Comparison of ENCODE assay signal across 1 cellular context in genomic region chr3:159882784-159883779, GRCh38.
TF ChIP-seq lines count a peak whose summit lies in the region.

No MANE protein-coding gene starts in this region.

TF ChIP-seq in HEK293, 187 proteins besides CTCF, POLR2A, EP300 and RAD21 (continued from another document and continues in another):
- TF ChIP-seq ZNF391 (tag by site-specific recombination; IDR thresholded peaks at IDR 0.05; ENCODE audit: borderline replicate concordance, low read depth) (no peak), ZNF629 (tag by site-specific recombination; IDR thresholded peaks at IDR 0.05) (0 out of 2 replicates have a peak, but pooled peaks have one; percentile 70), MEIS1 (CRISPR knock-in tag; IDR thresholded peaks at IDR 0.05; ENCODE audit: borderline replicate concordance) (no peak), PRDM10 (tag by site-specific recombination; IDR thresholded peaks at IDR 0.05) (0 out of 2 replicates have a peak, but pooled peaks have one; percentile 26), ZBTB11 (tag by site-specific recombination; conservative IDR thresholded peaks at IDR 0.05; ENCODE audit: low read depth) (peak; percentile 84), IKZF3 (tag by site-specific recombination; IDR thresholded peaks at IDR 0.05) (peak; percentile 45), ZBTB17 (tag by site-specific recombination; IDR thresholded peaks at IDR 0.05) (peak; percentile 72), PRDM2 (tag by site-specific recombination; IDR thresholded peaks at IDR 0.05; ENCODE audit: borderline replicate concordance) (no peak), ZBTB8A (tag by site-specific recombination; IDR thresholded peaks at IDR 0.05) (peak; percentile 71), ZNF529 (tag by site-specific recombination; IDR thresholded peaks at IDR 0.05; ENCODE audit: insufficient replicate concordance) (no peak), ZSCAN30 (tag by site-specific recombination; IDR thresholded peaks at IDR 0.05) (peak; percentile 31; the same call in 1 of the 2 replicates), INSM2 (tag by site-specific recombination; IDR thresholded peaks at IDR 0.05) (peak; percentile 22; the same call in 1 of the 2 replicates), ZBTB21 (tag by site-specific recombination; IDR thresholded peaks at IDR 0.05) (no peak), ZFP37 (tag by site-specific recombination; IDR thresholded peaks at IDR 0.05) (0 out of 2 replicates have a peak, but pooled peaks have one; percentile 31), PRDM6 (tag by site-specific recombination; IDR thresholded peaks at IDR 0.05) (peak; percentile 97), ZBTB20 (tag by site-specific recombination; IDR thresholded peaks at IDR 0.05) (peak; percentile 95), BCL11B (tag by site-specific recombination; IDR thresholded peaks at IDR 0.05; ENCODE audit: low read depth) (0 out of 2 replicates have a peak, but pooled peaks have one; percentile 46), ZNF335 (tag by site-specific recombination; conservative IDR thresholded peaks at IDR 0.05) (peak; percentile 22; the same call in 1 of the 2 replicates), ZNF623 (tag by site-specific recombination; IDR thresholded peaks at IDR 0.05) (no peak), GLIS1 (tag by site-specific recombination; IDR thresholded peaks at IDR 0.05) (peak; percentile 54), ZNF692 (tag by site-specific recombination; IDR thresholded peaks at IDR 0.05) (peak; percentile 95), ZNF843 (tag by site-specific recombination; IDR thresholded peaks at IDR 0.05) (peak; percentile 47; the same call in 1 of the 2 replicates), ZNF433 (tag by site-specific recombination; IDR thresholded peaks at IDR 0.05; ENCODE audit: low read depth) (no peak), ZNF366 (tag by site-specific recombination; conservative IDR thresholded peaks at IDR 0.05) (peak; percentile 82), ZNF654 (tag by site-specific recombination; IDR thresholded peaks at IDR 0.05; ENCODE audit: low read depth) (0 out of 2 replicates have a peak, but pooled peaks have one; percentile 9), ELK4 (IDR thresholded peaks at IDR 0.05; ENCODE audit: borderline replicate concordance, low read depth, low read length) (no peak), ZNF600 (tag by site-specific recombination; IDR thresholded peaks at IDR 0.05) (peak; percentile 58), ZIC2 (tag by site-specific recombination; IDR thresholded peaks at IDR 0.05) (peak; percentile 58), KLF9 (tag by site-specific recombination; IDR thresholded peaks at IDR 0.05; ENCODE audit: low read depth) (peak; percentile 14; the same call in 1 of the 2 replicates), ZNF394 (tag by site-specific recombination; IDR thresholded peaks at IDR 0.05; ENCODE audit: borderline replicate concordance) (0 out of 2 replicates have a peak, but pooled peaks have one; percentile 27), SCRT1 (tag by site-specific recombination; IDR thresholded peaks at IDR 0.05; ENCODE audit: borderline replicate concordance) (peak; percentile 50; the same call in 1 of the 2 replicates)
- TF ChIP-seq, protein P1, sequence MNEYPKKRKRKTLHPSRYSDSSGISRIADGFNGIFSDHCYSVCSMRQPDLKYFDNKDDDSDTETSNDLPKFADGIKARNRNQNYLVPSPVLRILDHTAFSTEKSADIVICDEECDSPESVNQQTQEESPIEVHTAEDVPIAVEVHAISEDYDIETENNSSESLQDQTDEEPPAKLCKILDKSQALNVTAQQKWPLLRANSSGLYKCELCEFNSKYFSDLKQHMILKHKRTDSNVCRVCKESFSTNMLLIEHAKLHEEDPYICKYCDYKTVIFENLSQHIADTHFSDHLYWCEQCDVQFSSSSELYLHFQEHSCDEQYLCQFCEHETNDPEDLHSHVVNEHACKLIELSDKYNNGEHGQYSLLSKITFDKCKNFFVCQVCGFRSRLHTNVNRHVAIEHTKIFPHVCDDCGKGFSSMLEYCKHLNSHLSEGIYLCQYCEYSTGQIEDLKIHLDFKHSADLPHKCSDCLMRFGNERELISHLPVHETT (tag by site-specific recombination; IDR thresholded peaks at IDR 0.05) = peak; percentile 58
- TF ChIP-seq, protein P2, sequence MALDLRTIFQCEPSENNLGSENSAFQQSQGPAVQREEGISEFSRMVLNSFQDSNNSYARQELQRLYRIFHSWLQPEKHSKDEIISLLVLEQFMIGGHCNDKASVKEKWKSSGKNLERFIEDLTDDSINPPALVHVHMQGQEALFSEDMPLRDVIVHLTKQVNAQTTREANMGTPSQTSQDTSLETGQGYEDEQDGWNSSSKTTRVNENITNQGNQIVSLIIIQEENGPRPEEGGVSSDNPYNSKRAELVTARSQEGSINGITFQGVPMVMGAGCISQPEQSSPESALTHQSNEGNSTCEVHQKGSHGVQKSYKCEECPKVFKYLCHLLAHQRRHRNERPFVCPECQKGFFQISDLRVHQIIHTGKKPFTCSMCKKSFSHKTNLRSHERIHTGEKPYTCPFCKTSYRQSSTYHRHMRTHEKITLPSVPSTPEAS (tag by site-specific recombination; IDR thresholded peaks at IDR 0.05) = no peak
